ENCODE assay signal across 8 cellular contexts in the genomic region with DNA sequence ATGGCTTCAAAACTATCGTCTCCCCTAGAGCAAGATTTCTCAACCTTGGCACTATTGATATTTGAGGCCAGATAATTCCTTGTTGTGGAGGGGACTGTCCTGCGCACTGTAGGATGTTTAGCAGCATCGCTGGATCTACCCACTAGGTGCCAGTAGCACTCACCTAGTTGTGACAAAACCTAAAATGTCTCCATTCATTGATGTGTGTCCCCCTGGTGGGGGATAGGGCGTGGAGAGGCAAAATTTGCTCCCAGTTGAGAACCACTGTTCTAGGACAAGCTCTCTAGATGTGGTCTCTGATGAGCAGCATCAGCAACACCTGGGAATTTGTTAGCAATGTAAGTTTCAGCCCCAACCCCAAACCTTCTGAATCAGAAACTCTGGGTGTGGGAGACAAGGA.
A peak's percentile ranks its signal among the peaks of the same experiment; 100 is the strongest.
DNase-seq lines count a peak whose midpoint lies in the region; ATAC-seq and TF ChIP-seq lines count a peak whose summit lies in the region.

No MANE protein-coding gene starts in this region.

- peak; percentile 35 for TF ChIP-seq RAD21 in neural cell (conservative IDR thresholded peaks at IDR 0.05)

- H3F3A ChIP-seq in neural cell (ENCODE audit: insufficient read depth, low read length, poor library complexity, severe bottlenecking) = no peaks in the 10 kb centered on the region

- peak; percentile 36 for DNase-seq in D341Med (ENCODE audit: low spot score)
- no peak for DNase-seq in LNCaP clone FGC (ENCODE audit: low read depth)
- DNase-seq in activated T-cell treated with anti-CD3 and anti-CD28 coated beads, Interleukin-2, amount 50 U/mL, for 1 hour = peak; percentile 35
- DNase-seq in substantia nigra (lab: John Stamatoyannopoulos, UW) = no peak
- no peak for DNase-seq in NCI-H2227 treated with DMSO at 0.1 percent for 48 hours (lab: John Stamatoyannopoulos, UW)

- no peaks in the 10 kb centered on the region for H3K9me3 ChIP-seq in neural cell (ENCODE audit: low read length)

- no peaks in the 10 kb centered on the region for H3K27me3 ChIP-seq in neural cell (ENCODE audit: insufficient read depth, low read depth, low read length)

- no peak overlapping the region for H3K4me2 ChIP-seq in neural cell (ENCODE audit: low read length)

- H2AFZ ChIP-seq in neural cell (ENCODE audit: low read depth, low read length) = no peak overlapping the region

- no peaks in the 10 kb centered on the region for H4K20me1 ChIP-seq in neural cell (ENCODE audit: insufficient read depth)

- H3K79me2 ChIP-seq in neural cell (replicated peaks; ENCODE audit: insufficient read depth, low read length) = no peaks in the 10 kb centered on the region

- no peaks in the 10 kb centered on the region for H3K36me3 ChIP-seq in neural cell (ENCODE audit: insufficient read depth, low read length)

- H3K27ac ChIP-seq in neural cell (ENCODE audit: low read length) = no peak overlapping the region
- H3K27ac ChIP-seq in substantia nigra (ENCODE audit: low read depth, low read length, poor library complexity, severe bottlenecking) = no peak overlapping the region

- H3K9me2 ChIP-seq in neural cell (ENCODE audit: insufficient read depth, low read length) = no peaks in the 10 kb centered on the region

- no peak overlapping the region for H3K4me3 ChIP-seq in LNCaP clone FGC (ENCODE audit: low read depth, low read length)
- no peak overlapping the region for H3K4me3 ChIP-seq in neural cell (ENCODE audit: low read length)

- no peak for TF ChIP-seq EP300 in neural cell (conservative IDR thresholded peaks at IDR 0.05; ENCODE audit: poor library complexity, severe bottlenecking)

- TF ChIP-seq CTCF in LNCaP clone FGC (IDR thresholded peaks at IDR 0.05; ENCODE audit: control insufficient read depth, extremely low read depth, insufficient read depth) (0 out of 2 replicates have a peak, but pooled peaks have one; percentile 1), neural cell (IDR thresholded peaks at IDR 0.05; ENCODE audit: poor library complexity, severe bottlenecking) (peak; percentile 45)

- ATAC-seq in HG03175 (IDR thresholded peaks at IDR 0.05; ENCODE audit: unreplicated experiment) = no peak
- ATAC-seq in HG02678 (IDR thresholded peaks at IDR 0.05; ENCODE audit: unreplicated experiment) = no peak

- H3K9ac ChIP-seq in neural cell (ENCODE audit: low read length) = no peak overlapping the region

TF ChIP-seq in neural cell, 6 proteins besides CTCF, POLR2A, EP300 and RAD21:
- no peak for TF ChIP-seq TAF1 (IDR thresholded peaks at IDR 0.05; ENCODE audit: low read depth)
- peak; percentile 27 for TF ChIP-seq SMC3 (conservative IDR thresholded peaks at IDR 0.05; ENCODE audit: poor library complexity)

Comparison
In these comparisons a context has a peak if more than half of its experiments do, and no peak if none do; other contexts are left out.
1. DNase-seq: peak in D341Med (single experiment) and activated T-cell treated with anti-CD3 and anti-CD28 coated beads, Interleukin-2, amount 50 U/mL, for 1 hour (single experiment); none in LNCaP clone FGC (single experiment), substantia nigra (0 of 49) and NCI-H2227 treated with DMSO at 0.1 percent for 48 hours (single experiment).